Comparison of ENCODE assay signal across 8 cellular contexts in genomic region chr2:100789361-100789760, GRCh38.
"Had no signal": no experiment of that assay in that cellular context is flagged by ENCODE, and none has a peak within 500 bp of the region (broad histone marks: within the 10 kb centered on the region; RNA-seq: fewer than 3 reads in every experiment).

No MANE protein-coding gene starts in this region.

- ATAC-seq: HCT116, K562 had no signal

- H3K4me3 ChIP-seq: GM23248, HAP-1, K562 had no signal

- H3K27ac ChIP-seq: GM23248 had no signal

- H3K4me1 ChIP-seq: HAP-1 had no signal

- H3K36me3 ChIP-seq: HAP-1 had no signal

- H3K9me3 ChIP-seq: HAP-1 had no signal

- DNase-seq: GM23248, GOT3, H7, HFFc6, IMR-90 had no signal
